Comparison of ENCODE assay signal across 8 cellular contexts in the genomic region with DNA sequence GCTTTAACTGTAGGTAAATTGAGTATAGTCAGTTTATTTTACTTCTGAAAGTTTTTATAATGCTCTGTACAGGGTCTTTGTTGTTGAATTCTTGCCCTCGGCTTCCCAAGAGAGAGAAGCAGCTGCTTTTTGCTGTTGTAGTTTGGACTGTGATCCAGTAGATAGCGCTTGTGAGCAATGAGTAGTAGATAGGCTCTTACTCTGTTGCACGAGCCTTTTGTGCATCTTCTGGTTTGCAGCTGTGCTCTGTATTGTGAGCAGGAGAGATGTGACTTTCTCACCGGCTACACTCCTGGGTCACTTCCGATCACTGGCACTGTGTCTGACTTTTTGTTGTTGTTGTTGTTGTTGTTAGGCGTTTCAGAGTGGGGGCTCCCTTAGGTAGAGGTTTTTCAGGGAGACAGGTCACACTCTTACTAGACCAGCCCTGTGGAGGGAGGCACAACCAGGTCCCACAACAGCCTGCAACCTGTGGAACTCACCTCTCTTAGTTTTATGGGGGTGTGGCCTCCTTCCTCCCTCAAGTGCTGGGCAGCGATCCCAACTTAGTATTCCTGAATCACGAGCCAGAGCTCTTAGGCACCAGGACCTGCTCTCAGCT.
DNase-seq lines count a peak whose midpoint lies in the region; ATAC-seq and TF ChIP-seq lines count a peak whose summit lies in the region.

No MANE protein-coding gene starts in this region.

- H2AFZ ChIP-seq in DND-41 (ENCODE audit: low read depth, low read length) = no peak overlapping the region

- H3K4me3 ChIP-seq in DND-41 (ENCODE audit: low read depth in 1 of 2, low read length in 2 of 2) (no peak overlapping the region), kidney epithelial cell (ENCODE audit: low read depth, low read length) (no peak overlapping the region), MG63 (no peak overlapping the region)

- H3K79me2 ChIP-seq in DND-41 (ENCODE audit: insufficient read depth, low read length) = no peaks in the 10 kb centered on the region

- no peak overlapping the region for H3K4me2 ChIP-seq in DND-41 (ENCODE audit: insufficient read depth, low read length)

- H3K27me3 ChIP-seq in DND-41 (ENCODE audit: insufficient read depth, low read length, poor library complexity) (no peaks in the 10 kb centered on the region), kidney epithelial cell (ENCODE audit: control insufficient read depth, insufficient read depth, low read length) (no peaks in the 10 kb centered on the region), MG63 (no peaks in the 10 kb centered on the region)

- DNase-seq in DND-41 = no peak
- DNase-seq in kidney epithelial cell (ENCODE audit: low read depth) = no peak
- DNase-seq in MG63 = no peak
- no peak for DNase-seq in KG1 (lab: John Stamatoyannopoulos, UW)
- DNase-seq in stimulated activated naive CD4-positive, alpha-beta T cell (lab: John Stamatoyannopoulos, UW) = no peak

- TF ChIP-seq CTCF in DND-41 (IDR thresholded peaks at IDR 0.05; ENCODE audit: borderline replicate concordance, extremely low read depth, low read length, poor library complexity, severe bottlenecking) (peak; percentile 42), kidney epithelial cell (IDR thresholded peaks at IDR 0.05; ENCODE audit: insufficient read depth, low read length, poor library complexity, severe bottlenecking) (peak; percentile 63)

- H3K4me1 ChIP-seq in DND-41 (ENCODE audit: insufficient read depth, low read length) = no peaks in the 10 kb centered on the region

- no peaks in the 10 kb centered on the region for H3K9me3 ChIP-seq in DND-41 (ENCODE audit: insufficient read depth, low read length, severe bottlenecking)
- no peaks in the 10 kb centered on the region for H3K9me3 ChIP-seq in MG63

- H3K27ac ChIP-seq in DND-41 (ENCODE audit: low read length) = no peak overlapping the region

- ATAC-seq in DND-41 (ENCODE audit: insufficient read depth, low read depth) (no peak; the same call in 2 of the 3 replicates), GM21367 (IDR thresholded peaks at IDR 0.05; ENCODE audit: unreplicated experiment) (peak; percentile 89), HG03521 (IDR thresholded peaks at IDR 0.05; ENCODE audit: unreplicated experiment) (peak; percentile 89), SK-N-SH treated with all-trans-retinoic acid at 6 μM for 48 hours (peak; percentile 89)

- H3K36me3 ChIP-seq in DND-41 (ENCODE audit: insufficient read depth, low read length) (no peaks in the 10 kb centered on the region), kidney epithelial cell (ENCODE audit: control insufficient read depth, insufficient read depth, low read length) (no peaks in the 10 kb centered on the region), MG63 (no peaks in the 10 kb centered on the region)

- no peaks in the 10 kb centered on the region for H4K20me1 ChIP-seq in DND-41 (ENCODE audit: insufficient read depth, low read length)

- no peak overlapping the region for H3K9ac ChIP-seq in DND-41 (ENCODE audit: low read depth, low read length)

TF ChIP-seq in SK-N-SH treated with all-trans-retinoic acid at 6 μM for 48 hours, 23 proteins besides CTCF, POLR2A, EP300 and RAD21:
- TF ChIP-seq ESRRG (CRISPR knock-in tag; IDR thresholded peaks at IDR 0.05) (no peak), ZFP3 (CRISPR knock-in tag; IDR thresholded peaks at IDR 0.05) (peak; percentile 89)
